17 cellular contexts compared by ENCODE assay signal in the genomic region with DNA sequence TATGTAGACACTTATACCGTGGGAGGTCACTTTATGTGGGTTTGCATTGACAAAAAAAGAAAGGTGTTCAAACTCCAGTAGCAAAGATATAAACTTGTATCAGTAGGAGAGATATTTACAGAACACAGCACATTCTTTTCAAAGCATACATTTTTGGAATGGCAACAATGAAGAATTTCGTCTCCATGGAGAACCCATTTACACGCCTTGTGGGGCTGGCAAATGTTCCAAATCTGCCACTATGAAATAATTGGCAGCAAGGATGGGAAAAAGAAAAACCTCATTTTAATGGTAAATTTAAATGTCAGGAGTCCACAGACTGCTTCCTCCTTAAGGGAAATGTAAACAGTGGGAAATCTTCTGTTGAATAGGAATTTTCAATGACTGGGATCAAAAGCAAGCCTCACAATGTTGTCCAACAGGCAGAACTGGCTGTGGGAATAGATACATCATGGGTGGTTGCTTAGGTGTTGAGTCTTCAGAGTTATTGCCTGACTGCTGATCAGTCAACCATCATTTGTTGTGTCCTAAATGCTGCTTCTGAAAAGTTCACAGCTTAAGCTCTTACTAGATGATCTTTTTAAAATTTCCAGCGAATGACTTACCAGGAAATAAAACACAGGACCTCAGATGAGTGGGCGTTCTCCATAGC.
DNase-seq lines count a peak whose midpoint lies in the region; ATAC-seq and TF ChIP-seq lines count a peak whose summit lies in the region.
"Had no signal": no experiment of that assay in that cellular context is flagged by ENCODE, and none has a peak within 500 bp of the region (broad histone marks: within the 10 kb centered on the region; RNA-seq: fewer than 3 reads in every experiment).

No MANE protein-coding gene starts in this region.

- no peak overlapping the region for H2AFZ ChIP-seq in IMR-90 (replicated peaks; ENCODE audit: low read length, poor library complexity)

- 0 out of 2 replicates have a peak overlapping the region, but pooled peaks have one; percentile 7 for H3K14ac ChIP-seq in IMR-90 (replicated peaks; ENCODE audit: low read depth, low read length)

- peak overlapping the region; percentile 56; the same call in 1 of the 2 replicates for H2AK5ac ChIP-seq in IMR-90 (ENCODE audit: low read depth, low read length)

- peaks cover 12% of the 10 kb centered on the region for H3K36me3 Mint-ChIP-seq in mesothelial cell of epicardium

- H3K27me3 ChIP-seq in IMR-90 (ENCODE audit: control insufficient read depth, insufficient read depth, low read length) = no peaks in the 10 kb centered on the region
- H3K27me3 ChIP-seq: cardiac muscle cell, suprapubic skin had no signal

- H3K27me3 Mint-ChIP-seq in mesothelial cell of epicardium (ENCODE audit: low read depth) = no peaks in the 10 kb centered on the region
- H3K27me3 Mint-ChIP-seq: activated naive CD8-positive, alpha-beta T cell treated with anti-CD3 and anti-CD28 coated beads, Interleukin-2, amount 50 U/mL, for 24 hours had no signal

- no peak for ATAC-seq in IMR-90 (ENCODE audit: low read depth)
- ATAC-seq: activated naive CD8-positive, alpha-beta T cell treated with anti-CD3 and anti-CD28 coated beads, Interleukin-2, amount 50 U/mL, for 24 hours had no signal

- H4K20me1 ChIP-seq in IMR-90 (ENCODE audit: insufficient read depth, low read length) = no peaks in the 10 kb centered on the region

- DNase-seq in Caki2 (ENCODE audit: low read depth) (peak; percentile 51), IMR-90 (no peak), astrocyte of the cerebellum (ENCODE audit: low read depth) (peak; percentile 64), mesothelial cell of epicardium (ENCODE audit: low spot score in 2 of 2, unreplicated experiment in 2 of 2) (no peak), HEK293T (ENCODE audit: extremely low spot score) (no peak), ureter (ENCODE audit: low spot score) (no peak)
- DNase-seq in activated CD4-positive, alpha-beta T cell treated with anti-CD3 and anti-CD28 coated beads, Interleukin-2, amount 50 U/mL, for 4 hours = no peak
- no peak for DNase-seq in activated CD4-positive, alpha-beta T cell treated with anti-CD3 and anti-CD28 coated beads for 4 hours
- DNase-seq: activated CD4-positive, alpha-beta T cell treated with anti-CD3 and anti-CD28 coated beads for 48 hours; activated effector memory CD4-positive, alpha-beta T cell treated with Interleukin-2 at 50 U/mL for 16 hours; activated naive CD8-positive, alpha-beta T cell treated with anti-CD3 and anti-CD28 coated beads, Interleukin-2, amount 50 U/mL, for 24 hours; Karpas-422; left ventricle myocardium inferior; NCI-H1092 treated with DMSO at 0.1 percent for 48 hours; retina had no signal

- H4K5ac ChIP-seq in IMR-90 (ENCODE audit: low read depth, low read length) = no peak overlapping the region

- peak overlapping the region; percentile 66 for H3K27ac Mint-ChIP-seq in mesothelial cell of epicardium
- H3K27ac Mint-ChIP-seq: activated naive CD8-positive, alpha-beta T cell treated with anti-CD3 and anti-CD28 coated beads, Interleukin-2, amount 50 U/mL, for 24 hours had no signal

- H3K9me3 ChIP-seq in IMR-90 (ENCODE audit: control insufficient read depth, insufficient read depth, low read length) = no peaks in the 10 kb centered on the region
- H3K9me3 ChIP-seq: suprapubic skin had no signal

- no peak overlapping the region for H2BK120ac ChIP-seq in IMR-90 (ENCODE audit: low read depth, low read length)

- H3K9me3 Mint-ChIP-seq in mesothelial cell of epicardium = peaks cover 27% of the 10 kb centered on the region

- CTCF ChIA-PET in IMR-90 (lab: Yijun Ruan, JAX) (no interaction called here), HEK293T (lab: Yijun Ruan, JAX) (no interaction called here)

- no peak overlapping the region for H2AK9ac ChIP-seq in IMR-90 (replicated peaks; ENCODE audit: low read depth, low read length, poor library complexity)

- dilution Hi-C loops in IMR-90 (cut with HindIII; ENCODE audit: low sequenced_read_pairs, unreplicated experiment) = no loop called here

- H3K56ac ChIP-seq in IMR-90 (ENCODE audit: extremely low read depth, insufficient read depth, low read length) = no peak overlapping the region

- H3K4me3 ChIP-seq in IMR-90 (ENCODE audit: insufficient read depth, low read depth, low read length) (no peak overlapping the region), astrocyte of the cerebellum (ENCODE audit: low read depth, low read length) (no peak overlapping the region)
- H3K4me3 ChIP-seq: cardiac muscle cell, left ventricle myocardium inferior, suprapubic skin had no signal

- intact Hi-C loops in IMR-90 (cut with micrococcal nuclease) = no loop called here

- H3K36me3 ChIP-seq in IMR-90 (ENCODE audit: control insufficient read depth, insufficient read depth, low read length) = no peaks in the 10 kb centered on the region
- H3K36me3 ChIP-seq: cardiac muscle cell, left ventricle myocardium inferior, suprapubic skin had no signal

- POLR2A ChIA-PET in IMR-90 (lab: Charles Lee; ENCODE audit: unreplicated experiment) = no interaction called here
- POLR2A ChIA-PET in HEK293T (lab: Yijun Ruan, JAX) = no interaction called here

- no peak overlapping the region for H2BK5ac ChIP-seq in IMR-90 (ENCODE audit: low read depth, low read length, poor library complexity, severe bottlenecking)

- no CpG with 5 or more reads among the region's 5 CpGs for WGBS in IMR-90 (ENCODE audit: extremely low coverage in 2 of 2, insufficient read length in 1 of 2), 2 experiments

- no peak for TF ChIP-seq RAD21 in IMR-90 (IDR thresholded peaks at IDR 0.05; ENCODE audit: low read length)

- no peak overlapping the region for H3K4me2 ChIP-seq in IMR-90 (ENCODE audit: low read depth, low read length)

- peaks cover 33% of the 10 kb centered on the region for H3K4me1 Mint-ChIP-seq in mesothelial cell of epicardium
- H3K4me1 Mint-ChIP-seq: activated naive CD8-positive, alpha-beta T cell treated with anti-CD3 and anti-CD28 coated beads, Interleukin-2, amount 50 U/mL, for 24 hours had no signal

- H3K9me1 ChIP-seq in IMR-90 (ENCODE audit: insufficient read depth, low read length) = no peaks in the 10 kb centered on the region

- TF ChIP-seq CTCF in IMR-90 (conservative IDR thresholded peaks at IDR 0.05; ENCODE audit: low read depth, low read length) = no peak
- no peak for TF ChIP-seq CTCF in astrocyte of the cerebellum (IDR thresholded peaks at IDR 0.05; ENCODE audit: low read depth, low read length, missing control alignments)
- no peak for TF ChIP-seq CTCF in mesothelial cell of epicardium (IDR thresholded peaks at IDR 0.05; ENCODE audit: unreplicated experiment)

- H3K18ac ChIP-seq in IMR-90 (ENCODE audit: low read depth, low read length) = no peak overlapping the region; the same call in 1 of the 2 replicates

- no TSS peak for BruUV-seq in IMR-90 (replicated peaks; lab: Mats Ljungman, UMichigan)

- H4K8ac ChIP-seq in IMR-90 (ENCODE audit: low read depth in 2 of 2, low read length in 2 of 2) = no peak overlapping the region

- no peak overlapping the region for H3K4me3 Mint-ChIP-seq in mesothelial cell of epicardium
- H3K4me3 Mint-ChIP-seq: activated naive CD8-positive, alpha-beta T cell treated with anti-CD3 and anti-CD28 coated beads, Interleukin-2, amount 50 U/mL, for 24 hours had no signal

- no peak overlapping the region for H4K91ac ChIP-seq in IMR-90 (ENCODE audit: insufficient read depth, low read depth, low read length)

- peak overlapping the region; percentile 65; the same call in 1 of the 2 replicates for H2BK20ac ChIP-seq in IMR-90 (ENCODE audit: low read depth, low read length)

- H2BK15ac ChIP-seq in IMR-90 (ENCODE audit: low read depth, low read length) = peak overlapping the region; percentile 0; the same call in 2 of the 3 replicates

- H3K27ac ChIP-seq in IMR-90 (ENCODE audit: insufficient read depth, low read length) = no peak overlapping the region
- H3K27ac ChIP-seq: cardiac muscle cell, left ventricle myocardium inferior, suprapubic skin had no signal

- peaks cover 7% of the 10 kb centered on the region; the same call in 1 of the 2 replicates for H3K4me1 ChIP-seq in IMR-90 (ENCODE audit: control insufficient read depth, insufficient read depth, low read length)
- H3K4me1 ChIP-seq: left ventricle myocardium inferior, suprapubic skin had no signal

- TF ChIP-seq POLR2A in IMR-90 (IDR thresholded peaks at IDR 0.05; ENCODE audit: low read depth, low read length) = no peak

- H3K79me1 ChIP-seq in IMR-90 (ENCODE audit: low read depth in 1 of 2, low read length in 2 of 2) = no peaks in the 10 kb centered on the region

- H3K9ac ChIP-seq in IMR-90 (ENCODE audit: low read depth, low read length) = no peak overlapping the region

- in situ Hi-C loops in Caki2 (cut with HindIII; ENCODE audit: low pct_unique_long_range_greater_than_20kb, low sequenced_read_pairs) (no loop called here), IMR-90 (cut with MboI; ENCODE audit: low sequenced_read_pairs) (no loop called here), astrocyte of the cerebellum (cut with HindIII; ENCODE audit: low sequenced_read_pairs) (no loop called here)

- H3K23ac ChIP-seq in IMR-90 (ENCODE audit: low read depth, low read length) = no peak overlapping the region

- H3K4ac ChIP-seq in IMR-90 (ENCODE audit: low read depth, low read length) = no peak overlapping the region

TF ChIP-seq in IMR-90, 13 proteins besides CTCF, POLR2A, EP300 and RAD21 (continues in another document):
- TF ChIP-seq MXI1 (IDR thresholded peaks at IDR 0.05; ENCODE audit: borderline replicate concordance, low read depth, low read length) (no peak), MAFK (IDR thresholded peaks at IDR 0.05; ENCODE audit: low read depth, low read length) (no peak), RFX5 (IDR thresholded peaks at IDR 0.05; ENCODE audit: low read depth, low read length) (no peak)
- TF ChIP-seq, protein P1, sequence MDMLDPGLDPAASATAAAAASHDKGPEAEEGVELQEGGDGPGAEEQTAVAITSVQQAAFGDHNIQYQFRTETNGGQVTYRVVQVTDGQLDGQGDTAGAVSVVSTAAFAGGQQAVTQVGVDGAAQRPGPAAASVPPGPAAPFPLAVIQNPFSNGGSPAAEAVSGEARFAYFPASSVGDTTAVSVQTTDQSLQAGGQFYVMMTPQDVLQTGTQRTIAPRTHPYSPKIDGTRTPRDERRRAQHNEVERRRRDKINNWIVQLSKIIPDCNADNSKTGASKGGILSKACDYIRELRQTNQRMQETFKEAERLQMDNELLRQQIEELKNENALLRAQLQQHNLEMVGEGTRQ (IDR thresholded peaks at IDR 0.05; ENCODE audit: low read depth, low read length) = no peak

TF ChIP-seq in HEK293T, 16 proteins besides CTCF, POLR2A, EP300 and RAD21 (continues in another document):
- TF ChIP-seq FOXK2 (IDR thresholded peaks at IDR 0.05) (no peak), SP1 (IDR thresholded peaks at IDR 0.05) (no peak), CTBP1 (IDR thresholded peaks at IDR 0.05; ENCODE audit: borderline replicate concordance) (no peak), ZNF384 (IDR thresholded peaks at IDR 0.05) (no peak), FOXA1 (IDR thresholded peaks at IDR 0.05) (no peak), LEF1 (IDR thresholded peaks at IDR 0.05; ENCODE audit: borderline replicate concordance) (no peak), ARNT (IDR thresholded peaks at IDR 0.05) (no peak)

Comparison
In these comparisons a context has a peak if more than half of its experiments do, and no peak if none do; other contexts are left out.
1. DNase-seq: peak in Caki2 (single experiment) and astrocyte of the cerebellum (single experiment); none in IMR-90 (single experiment), mesothelial cell of epicardium (0 of 2), activated CD4-positive, alpha-beta T cell treated with anti-CD3 and anti-CD28 coated beads, Interleukin-2, amount 50 U/mL, for 4 hours (0 of 2), HEK293T (single experiment), activated CD4-positive, alpha-beta T cell treated with anti-CD3 and anti-CD28 coated beads for 4 hours (0 of 2) and ureter (single experiment).